12 cellular contexts compared by ENCODE assay signal in the genomic region with DNA sequence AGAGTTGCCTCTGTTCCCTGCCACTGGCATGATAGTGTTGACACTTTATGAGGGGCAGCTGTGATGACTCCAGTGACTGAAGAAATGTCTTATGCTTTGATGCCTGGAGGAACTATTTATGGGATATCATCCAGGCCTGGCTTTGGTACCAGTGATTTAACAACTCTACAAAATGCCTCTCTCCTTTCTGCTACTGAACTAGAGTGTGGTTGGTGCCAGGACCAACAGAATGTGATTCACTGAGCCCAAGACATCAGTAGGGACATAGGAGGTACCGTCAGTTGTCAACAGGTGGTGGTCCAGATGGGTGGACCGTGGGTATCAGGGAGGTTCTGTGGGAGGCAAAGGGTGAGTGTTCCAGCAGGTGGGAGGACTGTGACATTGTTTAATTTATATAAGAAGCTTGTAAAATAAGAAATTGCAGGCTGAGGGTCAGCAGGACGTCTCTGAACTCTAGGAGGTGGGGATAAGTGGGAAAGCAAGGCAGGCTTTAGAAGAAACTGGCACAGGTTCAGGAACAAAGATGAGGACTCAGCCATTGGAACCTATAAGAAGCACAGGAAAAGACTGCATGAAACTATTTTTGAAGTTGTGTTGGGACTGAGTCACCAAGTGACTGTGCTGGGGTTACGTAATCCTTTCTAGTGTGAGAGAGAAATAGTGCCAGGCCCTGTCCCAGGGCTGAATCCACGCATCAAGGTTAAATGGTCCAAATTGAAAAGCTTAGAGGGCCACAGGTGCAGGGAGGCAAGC. TPM values are rescaled to one million over a fixed set of nuclear protein-coding genes. Genes with fewer than 3 reads are reported as not detected.
DNase-seq lines count a peak whose midpoint lies in the region; ATAC-seq lines count a peak whose summit lies in the region.
"Had no signal": no experiment of that assay in that cellular context is flagged by ENCODE, and none has a peak within 500 bp of the region (broad histone marks: within the 10 kb centered on the region; RNA-seq: fewer than 3 reads in every experiment).

No MANE protein-coding gene starts in this region.

- H3K4me3 ChIP-seq in aorta (ENCODE audit: low read length in 2 of 2): no peak overlapping the region
- H3K4me3 ChIP-seq: vagina had no signal

- H3K36me3 ChIP-seq in aorta (ENCODE audit: control insufficient read depth in 1 of 2, insufficient read depth in 2 of 2, low read length in 1 of 2): no peaks in the 10 kb centered on the region
- H3K36me3 ChIP-seq: vagina had no signal

- peak; percentile 98 for ATAC-seq in Right ventricle myocardium inferior
- peak; percentile 83 for ATAC-seq in aorta (ENCODE audit: low FRiP score)
- ATAC-seq in GM21529 (IDR thresholded peaks at IDR 0.05; ENCODE audit: unreplicated experiment): no peak
- no peak for ATAC-seq in HG02763 (IDR thresholded peaks at IDR 0.05; ENCODE audit: unreplicated experiment)
- no peak for ATAC-seq in GM19328 (IDR thresholded peaks at IDR 0.05; ENCODE audit: unreplicated experiment)

- no peaks in the 10 kb centered on the region for H3K9me3 ChIP-seq in aorta (ENCODE audit: control insufficient read depth, low read length)
- H3K9me3 ChIP-seq: vagina had no signal

- no peak overlapping the region for H3K27ac ChIP-seq in aorta (ENCODE audit: low read depth in 1 of 2, low read length in 2 of 2)
- H3K27ac ChIP-seq: vagina, VCaP had no signal

- intact Hi-C loops in Right ventricle myocardium inferior (cut with DNase I): no loop called here
- intact Hi-C loops in cardiac septum (cut with DNase I): no loop called here
- intact Hi-C loops in aorta (cut with DNase I): loop anchor here (10.0 kb wide), 2 partner anchors 130 to 190 kb away; no protein-coding TSS in a partner anchor

- DNase-seq in Right ventricle myocardium inferior (ENCODE audit: missing footprints) (no peak), cardiac septum (ENCODE audit: low spot score) (no peak), astrocyte of the hippocampus (ENCODE audit: low read depth, low spot score) (peak; percentile 81), inferior parietal cortex (ENCODE audit: extremely low spot score) (peak; percentile 71), aorta (no peak)

- H3K4me1 ChIP-seq in aorta (ENCODE audit: control insufficient read depth in 1 of 2, insufficient read depth in 2 of 2, low read length in 2 of 2): no peaks in the 10 kb centered on the region

- no peaks in the 10 kb centered on the region for H3K27me3 ChIP-seq in aorta (ENCODE audit: control insufficient read depth in 1 of 2, insufficient read depth in 2 of 2, low read length in 1 of 2)
- H3K27me3 ChIP-seq: vagina had no signal

- 9 to 11% methylated on average over 5 of the region's 5 CpGs for WGBS in aorta, 2 donors

RNA-seq across cellular contexts. Expression of a gene that starts 28.5 kb away (rescaled TPM):
- total RNA-seq in Right ventricle myocardium inferior (not detected), cardiac septum (not detected), aorta (not detected)
- not detected for polyA plus RNA-seq in aorta
- polyA plus RNA-seq: CD14-positive monocyte, IgD-negative memory B cell had no signal

Comparison
In these comparisons a context has a peak if more than half of its experiments do, and no peak if none do; other contexts are left out.
1. ATAC-seq: peak in Right ventricle myocardium inferior (single experiment) and aorta (single experiment); none in GM21529 (single experiment), HG02763 (single experiment) and GM19328 (single experiment).
2. DNase-seq: peak in astrocyte of the hippocampus (single experiment) and inferior parietal cortex (single experiment); none in Right ventricle myocardium inferior (single experiment), cardiac septum (single experiment) and aorta (0 of 2).
3. intact Hi-C loops: an anchor here in aorta (10.0 kb wide); none called in Right ventricle myocardium inferior and cardiac septum.